In the genomic region with DNA sequence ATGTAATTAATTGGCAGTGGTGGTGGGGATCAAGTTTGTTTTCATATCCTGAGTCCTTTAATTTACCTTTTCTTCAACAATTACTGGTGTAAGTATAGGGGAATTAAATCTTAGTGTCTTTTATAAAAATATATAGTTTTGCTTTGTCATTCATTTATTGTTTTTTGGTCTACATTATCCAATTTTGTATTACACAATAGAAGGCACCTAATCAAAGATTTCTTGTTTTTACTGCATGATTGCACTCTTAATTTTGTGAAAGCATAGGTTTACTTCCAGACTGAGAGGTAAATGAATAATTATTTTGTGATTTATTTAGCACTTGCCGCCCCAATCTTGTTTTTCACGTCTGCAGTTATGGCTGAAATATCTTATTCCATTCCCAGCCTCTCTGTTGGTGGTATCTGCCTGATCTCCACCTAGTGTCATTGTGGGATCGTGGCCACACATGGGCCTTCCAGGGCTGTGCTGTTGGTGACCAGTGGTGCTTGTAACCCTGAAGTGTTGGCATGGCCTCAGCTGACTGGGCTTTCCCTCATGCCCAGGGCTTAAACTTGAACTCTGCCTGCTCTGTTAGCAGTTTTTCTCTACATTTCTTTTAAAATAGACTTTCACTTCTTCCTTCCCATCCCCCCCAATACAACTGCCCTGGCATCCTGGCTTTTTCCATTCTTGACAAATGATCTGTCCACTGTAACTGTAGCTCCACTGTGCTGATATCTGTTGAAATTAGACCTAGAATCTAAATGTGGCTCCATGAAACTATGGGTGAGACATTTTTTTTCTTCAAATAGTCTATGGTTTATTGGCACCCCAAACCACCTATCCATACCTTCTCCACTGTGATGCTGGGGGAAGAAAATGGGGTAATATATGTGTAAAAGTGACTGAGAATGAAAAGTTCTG, we compare ENCODE assay signal across 23 cellular contexts. TPM values are rescaled to one million over a fixed set of nuclear protein-coding genes. Genes with fewer than 3 reads are reported as not detected.
A peak's percentile ranks its signal among the peaks of the same experiment; 100 is the strongest.
DNase-seq lines count a peak whose midpoint lies in the region; ATAC-seq and TF ChIP-seq lines count a peak whose summit lies in the region.
"Had no signal": no experiment of that assay in that cellular context is flagged by ENCODE, and none has a peak within 500 bp of the region (broad histone marks: within the 10 kb centered on the region; RNA-seq: fewer than 3 reads in every experiment).

No MANE protein-coding gene starts in this region.

- no peak for TF ChIP-seq CTCF in heart right ventricle (IDR thresholded peaks at IDR 0.05)
- TF ChIP-seq CTCF in left ventricle myocardium inferior (IDR thresholded peaks at IDR 0.05; ENCODE audit: borderline replicate concordance) = no peak

- H3K4me1 ChIP-seq in heart right ventricle (peaks cover 0 to 58% (median 16%) of the 10 kb centered on the region in 9 donors), left ventricle myocardium inferior (peaks cover 37% of the 10 kb centered on the region)

- H3K36me3 Mint-ChIP-seq in activated CD8-positive, alpha-beta memory T cell treated with anti-CD3 and anti-CD28 coated beads, Interleukin-2, amount 10 ng/mL, durations not matched to agents 7 days and 5 days = peaks cover 56% of the 10 kb centered on the region

- H3K9me3 ChIP-seq in heart right ventricle = peaks cover 0 to 12% (median 4%) of the 10 kb centered on the region in 11 donors
- H3K9me3 ChIP-seq in left ventricle myocardium inferior (replicated peaks) = peaks cover 9% of the 10 kb centered on the region

- H3K27me3 Mint-ChIP-seq in activated CD8-positive, alpha-beta memory T cell treated with anti-CD3 and anti-CD28 coated beads, Interleukin-2, amount 10 ng/mL, durations not matched to agents 7 days and 5 days = no peaks in the 10 kb centered on the region
- H3K27me3 Mint-ChIP-seq: CD4-positive, alpha-beta T cell; type B pancreatic cell had no signal

- intact Hi-C loops in heart right ventricle (cut with DNase I) = no loop called here
- intact Hi-C loops in left ventricle myocardium inferior (cut with micrococcal nuclease) = no loop called here

- peaks cover 0 to 9% (median 0%) of the 10 kb centered on the region in 9 donors for H3K36me3 ChIP-seq in heart right ventricle
- H3K36me3 ChIP-seq in left ventricle myocardium inferior = peaks cover 5% of the 10 kb centered on the region

- peaks cover 23% of the 10 kb centered on the region for H3K4me1 Mint-ChIP-seq in activated CD8-positive, alpha-beta memory T cell treated with anti-CD3 and anti-CD28 coated beads, Interleukin-2, amount 10 ng/mL, durations not matched to agents 7 days and 5 days

- H3K4me3 ChIP-seq in heart right ventricle (no peak overlapping the region), left ventricle myocardium inferior (no peak overlapping the region)

- H3K9me3 Mint-ChIP-seq in activated CD8-positive, alpha-beta memory T cell treated with anti-CD3 and anti-CD28 coated beads, Interleukin-2, amount 10 ng/mL, durations not matched to agents 7 days and 5 days (ENCODE audit: low read depth) = no peaks in the 10 kb centered on the region
- H3K9me3 Mint-ChIP-seq: CD4-positive, alpha-beta T cell; endodermal cell had no signal

- CTCF ChIA-PET in activated CD8-positive, alpha-beta memory T cell treated with anti-CD3 and anti-CD28 coated beads, Interleukin-2, amount 10 ng/mL, durations not matched to agents 7 days and 5 days (lab: Charles Lee) = no interaction called here

- H3K27ac ChIP-seq in heart right ventricle (peak overlapping the region in 2 of 10 donors; percentile 17 to 19), left ventricle myocardium inferior (replicated peaks) (no peak overlapping the region)

- WGBS in heart right ventricle, 2 donors = 78 to 79% methylated on average over 3 of the region's 3 CpGs

- no peak for DNase-seq in heart right ventricle
- DNase-seq in left ventricle myocardium inferior = no peak
- DNase-seq in UCSD-AML1 (lab: John Stamatoyannopoulos, UW; ENCODE audit: unreplicated experiment) = peak; percentile 17
- DNase-seq in kidney glomerular epithelial cell (lab: John Stamatoyannopoulos, UW) = peak; percentile 23
- no peak for DNase-seq in activated CD8-positive, alpha-beta memory T cell treated with anti-CD3 and anti-CD28 coated beads, Interleukin-2, amount 10 ng/mL, durations not matched to agents 7 days and 5 days
- DNase-seq in activated CD8-positive, alpha-beta memory T cell treated with anti-CD3 and anti-CD28 coated beads, Interleukin-2, amount 50 U/mL, for 4 hours = no peak
- DNase-seq: activated effector memory CD4-positive, alpha-beta T cell treated with anti-CD3 and anti-CD28 coated beads, Interleukin-2, amount 50 U/mL, for 16 hours; anterior cingulate cortex; CD4-positive, alpha-beta T cell; DND-41; endodermal cell; H7; hypothalamus; KBM-7; NCI-H1105 treated with DMSO at 0.1 percent for 48 hours; NCI-H69; PC-3; right cardiac atrium; stimulated activated naive CD4-positive, alpha-beta T cell had no signal

- peak in 5 of 8 donors; percentile 45 to 56 (median 47) for ATAC-seq in heart right ventricle
- ATAC-seq in HG03457 (IDR thresholded peaks at IDR 0.05; ENCODE audit: unreplicated experiment) = no peak
- no peak for ATAC-seq in activated CD8-positive, alpha-beta memory T cell treated with anti-CD3 and anti-CD28 coated beads, Interleukin-2, amount 10 ng/mL, durations not matched to agents 7 days and 5 days
- ATAC-seq in GM21737 (IDR thresholded peaks at IDR 0.05; ENCODE audit: unreplicated experiment) = no peak
- ATAC-seq: PC-3 had no signal

- no peak overlapping the region for H3K4me3 Mint-ChIP-seq in activated CD8-positive, alpha-beta memory T cell treated with anti-CD3 and anti-CD28 coated beads, Interleukin-2, amount 10 ng/mL, durations not matched to agents 7 days and 5 days
- H3K4me3 Mint-ChIP-seq: CD4-positive, alpha-beta T cell; endodermal cell; T-helper 2 cell treated with Interferon-gamma antibody and Interleukin-4, amounts not matched to agents 5 μg/mL and 100 μg/mL, for 36 hours; type B pancreatic cell had no signal

- H3K27me3 ChIP-seq in heart right ventricle (no peaks in the 10 kb centered on the region), left ventricle myocardium inferior (ENCODE audit: low read depth) (no peaks in the 10 kb centered on the region)

- no peak overlapping the region for H3K27ac Mint-ChIP-seq in activated CD8-positive, alpha-beta memory T cell treated with anti-CD3 and anti-CD28 coated beads, Interleukin-2, amount 10 ng/mL, durations not matched to agents 7 days and 5 days
- H3K27ac Mint-ChIP-seq: CD4-positive, alpha-beta T cell; T-helper 2 cell treated with Interferon-gamma antibody and Interleukin-4, amounts not matched to agents 5 μg/mL and 100 μg/mL, for 36 hours; type B pancreatic cell had no signal

RNA-seq across cellular contexts. Expression of a gene that starts 24.8 kb away (rescaled TPM):
- total RNA-seq in heart right ventricle (10 to 100 TPM in 2 of 10 donors, 1 to 10 TPM in 8; 6.1 to 11.9 (median 8.1) TPM), left ventricle myocardium inferior (6.7 TPM)
- 1 to 10 TPM; 2.5 to 4.3 TPM for polyA plus RNA-seq in heart right ventricle
- 10 to 100 TPM; 29.0 to 31.1 TPM for total RNA-seq in activated CD8-positive, alpha-beta memory T cell treated with anti-CD3 and anti-CD28 coated beads, Interleukin-2, amount 10 ng/mL, durations not matched to agents 7 days and 5 days

Comparison
In these comparisons a context has a peak if more than half of its experiments do, and no peak if none do; other contexts are left out.
1. ATAC-seq: peak in heart right ventricle (5 of 8); none in HG03457 (single experiment), activated CD8-positive, alpha-beta memory T cell treated with anti-CD3 and anti-CD28 coated beads, Interleukin-2, amount 10 ng/mL, durations not matched to agents 7 days and 5 days (single experiment) and GM21737 (single experiment).
2. DNase-seq: peak in UCSD-AML1 (single experiment) and kidney glomerular epithelial cell (single experiment); none in heart right ventricle (0 of 2), left ventricle myocardium inferior (single experiment), activated CD8-positive, alpha-beta memory T cell treated with anti-CD3 and anti-CD28 coated beads, Interleukin-2, amount 10 ng/mL, durations not matched to agents 7 days and 5 days (single experiment) and activated CD8-positive, alpha-beta memory T cell treated with anti-CD3 and anti-CD28 coated beads, Interleukin-2, amount 50 U/mL, for 4 hours (single experiment).